1 cellular context compared by ENCODE assay signal in the genomic region with DNA sequence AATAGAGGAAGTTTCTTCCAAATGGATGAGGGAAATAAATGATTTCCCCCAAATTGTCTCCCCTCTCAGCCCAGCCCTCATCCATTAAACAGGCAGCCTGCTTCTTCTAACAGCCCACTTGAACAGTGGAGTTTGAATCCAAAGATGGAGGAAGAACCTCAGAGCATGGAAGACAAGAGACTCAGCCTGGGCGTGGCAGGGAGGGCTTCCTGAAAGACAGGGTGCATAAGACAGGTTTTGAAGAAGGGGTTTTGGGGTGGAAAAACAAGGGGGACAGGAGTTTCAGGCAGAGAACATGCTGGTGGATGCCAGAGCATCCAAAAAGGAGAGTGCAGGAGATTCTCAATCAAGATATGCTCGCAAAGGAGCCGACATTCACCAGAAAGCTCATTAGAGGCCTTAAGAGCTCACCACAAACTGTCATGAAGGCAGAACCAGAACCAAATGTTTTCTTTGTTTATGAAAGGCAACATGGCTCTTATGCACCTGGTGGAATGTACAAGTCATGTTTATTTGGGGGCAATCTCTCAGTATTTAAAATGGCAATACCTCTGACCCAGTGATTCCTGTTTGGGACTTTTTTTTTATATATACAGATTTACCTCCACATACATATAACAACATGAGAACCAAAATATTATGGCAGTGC.
TF ChIP-seq lines count a peak whose summit lies in the region.

No MANE protein-coding gene starts in this region.

TF ChIP-seq in HEK293, 187 proteins besides CTCF, POLR2A, EP300 and RAD21 (continued from another document):
- TF ChIP-seq HIC1 (tag by site-specific recombination; IDR thresholded peaks at IDR 0.05) (no peak), ZNF350 (tag by site-specific recombination; IDR thresholded peaks at IDR 0.05) (peak; percentile 62; the same call in 1 of the 2 replicates), ZNF221 (tag by site-specific recombination; IDR thresholded peaks at IDR 0.05; ENCODE audit: borderline replicate concordance) (no peak), PRDM6 (tag by site-specific recombination; IDR thresholded peaks at IDR 0.05) (no peak), ZNF510 (tag by site-specific recombination; IDR thresholded peaks at IDR 0.05; ENCODE audit: insufficient replicate concordance) (peak; percentile 63), TRIM28 (IDR thresholded peaks at IDR 0.05; ENCODE audit: borderline replicate concordance, low read length) (peak; percentile 70; the same call in 1 of the 2 replicates), ZNF48 (tag by site-specific recombination; IDR thresholded peaks at IDR 0.05) (no peak), SCRT1 (tag by site-specific recombination; IDR thresholded peaks at IDR 0.05; ENCODE audit: borderline replicate concordance) (no peak), ZNF26 (tag by site-specific recombination; IDR thresholded peaks at IDR 0.05) (peak; percentile 56; the same call in 1 of the 2 replicates), ZNF248 (tag by site-specific recombination; IDR thresholded peaks at IDR 0.05) (peak; percentile 77), ZNF623 (tag by site-specific recombination; IDR thresholded peaks at IDR 0.05) (no peak)
- TF ChIP-seq, protein P1, sequence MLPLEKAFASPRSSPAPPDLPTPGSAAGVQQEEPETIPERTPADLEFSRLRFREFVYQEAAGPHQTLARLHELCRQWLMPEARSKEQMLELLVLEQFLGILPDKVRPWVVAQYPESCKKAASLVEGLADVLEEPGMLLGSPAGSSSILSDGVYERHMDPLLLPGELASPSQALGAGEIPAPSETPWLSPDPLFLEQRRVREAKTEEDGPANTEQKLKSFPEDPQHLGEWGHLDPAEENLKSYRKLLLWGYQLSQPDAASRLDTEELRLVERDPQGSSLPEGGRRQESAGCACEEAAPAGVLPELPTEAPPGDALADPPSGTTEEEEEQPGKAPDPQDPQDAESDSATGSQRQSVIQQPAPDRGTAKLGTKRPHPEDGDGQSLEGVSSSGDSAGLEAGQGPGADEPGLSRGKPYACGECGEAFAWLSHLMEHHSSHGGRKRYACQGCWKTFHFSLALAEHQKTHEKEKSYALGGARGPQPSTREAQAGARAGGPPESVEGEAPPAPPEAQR (tag by site-specific recombination; IDR thresholded peaks at IDR 0.05): no peak
- TF ChIP-seq, protein P2, sequence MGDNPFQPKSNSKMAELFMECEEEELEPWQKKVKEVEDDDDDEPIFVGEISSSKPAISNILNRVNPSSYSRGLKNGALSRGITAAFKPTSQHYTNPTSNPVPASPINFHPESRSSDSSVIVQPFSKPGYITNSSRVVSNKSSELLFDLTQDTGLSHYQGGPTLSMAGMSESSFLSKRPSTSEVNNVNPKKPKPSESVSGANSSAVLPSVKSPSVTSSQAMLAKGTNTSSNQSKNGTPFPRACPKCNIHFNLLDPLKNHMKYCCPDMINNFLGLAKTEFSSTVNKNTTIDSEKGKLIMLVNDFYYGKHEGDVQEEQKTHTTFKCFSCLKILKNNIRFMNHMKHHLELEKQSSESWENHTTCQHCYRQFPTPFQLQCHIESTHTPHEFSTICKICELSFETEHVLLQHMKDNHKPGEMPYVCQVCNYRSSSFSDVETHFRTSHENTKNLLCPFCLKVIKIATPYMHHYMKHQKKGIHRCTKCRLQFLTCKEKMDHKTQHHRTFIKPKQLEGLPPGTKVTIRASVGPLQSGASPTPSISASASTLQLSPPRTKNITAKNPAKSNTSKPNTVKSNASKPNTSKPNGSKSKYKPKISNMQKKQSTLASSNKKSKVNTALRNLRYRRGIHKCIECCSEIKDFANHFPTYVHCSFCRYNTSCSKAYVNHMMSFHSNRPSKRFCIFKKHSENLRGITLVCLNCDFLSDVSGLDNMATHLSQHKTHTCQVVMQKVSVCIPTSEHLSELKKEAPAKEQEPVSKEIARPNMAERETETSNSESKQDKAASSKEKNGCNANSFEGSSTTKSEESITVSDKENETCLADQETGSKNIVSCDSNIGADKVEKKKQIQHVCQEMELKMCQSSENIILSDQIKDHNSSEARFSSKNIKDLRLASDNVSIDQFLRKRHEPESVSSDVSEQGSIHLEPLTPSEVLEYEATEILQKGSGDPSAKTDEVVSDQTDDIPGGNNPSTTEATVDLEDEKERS (tag by site-specific recombination; IDR thresholded peaks at IDR 0.05): 0 out of 2 replicates have a peak, but pooled peaks have one; percentile 77
